In the genomic region with DNA sequence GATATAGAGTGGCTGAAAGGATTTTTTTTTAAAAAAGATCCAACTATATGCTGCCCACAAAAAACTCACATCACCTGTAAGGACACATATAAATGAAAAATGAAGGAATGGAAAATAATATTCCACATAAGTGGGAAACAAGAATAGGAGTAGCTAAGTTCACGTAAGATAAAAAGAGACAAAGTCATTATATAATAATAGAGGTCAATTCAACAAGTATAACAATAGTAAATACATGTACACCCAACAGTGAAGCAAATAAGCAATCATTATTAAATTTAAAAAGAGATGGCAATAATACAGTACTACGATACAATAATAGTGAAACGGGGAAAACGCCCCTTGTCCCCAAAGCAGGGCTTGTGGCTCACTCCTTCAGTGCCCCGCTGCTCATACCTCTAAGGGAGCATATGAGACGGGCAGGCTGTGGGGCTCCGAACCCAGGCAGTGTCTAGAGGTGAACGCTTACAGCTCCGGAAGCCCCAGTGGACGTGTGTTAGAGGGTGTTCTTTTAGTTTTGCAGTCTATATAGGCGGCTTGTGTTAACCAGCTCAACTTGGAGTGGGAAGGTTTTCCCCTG, we compare ENCODE assay signal across 2 cellular contexts.
TF ChIP-seq lines count a peak whose summit lies in the region.

No MANE protein-coding gene starts in this region.

TF ChIP-seq in GM23338, 12 proteins besides CTCF, POLR2A, EP300 and RAD21 (continues in another document):
- TF ChIP-seq, protein P1, sequence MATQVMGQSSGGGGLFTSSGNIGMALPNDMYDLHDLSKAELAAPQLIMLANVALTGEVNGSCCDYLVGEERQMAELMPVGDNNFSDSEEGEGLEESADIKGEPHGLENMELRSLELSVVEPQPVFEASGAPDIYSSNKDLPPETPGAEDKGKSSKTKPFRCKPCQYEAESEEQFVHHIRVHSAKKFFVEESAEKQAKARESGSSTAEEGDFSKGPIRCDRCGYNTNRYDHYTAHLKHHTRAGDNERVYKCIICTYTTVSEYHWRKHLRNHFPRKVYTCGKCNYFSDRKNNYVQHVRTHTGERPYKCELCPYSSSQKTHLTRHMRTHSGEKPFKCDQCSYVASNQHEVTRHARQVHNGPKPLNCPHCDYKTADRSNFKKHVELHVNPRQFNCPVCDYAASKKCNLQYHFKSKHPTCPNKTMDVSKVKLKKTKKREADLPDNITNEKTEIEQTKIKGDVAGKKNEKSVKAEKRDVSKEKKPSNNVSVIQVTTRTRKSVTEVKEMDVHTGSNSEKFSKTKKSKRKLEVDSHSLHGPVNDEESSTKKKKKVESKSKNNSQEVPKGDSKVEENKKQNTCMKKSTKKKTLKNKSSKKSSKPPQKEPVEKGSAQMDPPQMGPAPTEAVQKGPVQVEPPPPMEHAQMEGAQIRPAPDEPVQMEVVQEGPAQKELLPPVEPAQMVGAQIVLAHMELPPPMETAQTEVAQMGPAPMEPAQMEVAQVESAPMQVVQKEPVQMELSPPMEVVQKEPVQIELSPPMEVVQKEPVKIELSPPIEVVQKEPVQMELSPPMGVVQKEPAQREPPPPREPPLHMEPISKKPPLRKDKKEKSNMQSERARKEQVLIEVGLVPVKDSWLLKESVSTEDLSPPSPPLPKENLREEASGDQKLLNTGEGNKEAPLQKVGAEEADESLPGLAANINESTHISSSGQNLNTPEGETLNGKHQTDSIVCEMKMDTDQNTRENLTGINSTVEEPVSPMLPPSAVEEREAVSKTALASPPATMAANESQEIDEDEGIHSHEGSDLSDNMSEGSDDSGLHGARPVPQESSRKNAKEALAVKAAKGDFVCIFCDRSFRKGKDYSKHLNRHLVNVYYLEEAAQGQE (IDR thresholded peaks at IDR 0.05; ENCODE audit: unreplicated experiment), result no peak
- TF ChIP-seq STAT1 (IDR thresholded peaks at IDR 0.05; ENCODE audit: unreplicated experiment) (no peak), CREB1 (CRISPR knock-in tag; IDR thresholded peaks at IDR 0.05; ENCODE audit: low read depth) (no peak), ETS1 (IDR thresholded peaks at IDR 0.05) (no peak), ZNF114 (CRISPR knock-in tag; IDR thresholded peaks at IDR 0.05) (no peak), JUNB (IDR thresholded peaks at IDR 0.05; ENCODE audit: unreplicated experiment) (no peak), POLR2AphosphoS5 (IDR thresholded peaks at IDR 0.05; ENCODE audit: low read depth) (no peak), ZNF462 (CRISPR knock-in tag; IDR thresholded peaks at IDR 0.05) (no peak), EZH2phosphoT487 (IDR thresholded peaks at IDR 0.05; ENCODE audit: unreplicated experiment) (no peak)

TF ChIP-seq in WTC11, 78 proteins besides CTCF, POLR2A, EP300 and RAD21 (continued from another document):
- TF ChIP-seq PRDM15 (CRISPR knock-in tag; IDR thresholded peaks at IDR 0.05), result no peak
- no peak for TF ChIP-seq SP1 (CRISPR knock-in tag; conservative IDR thresholded peaks at IDR 0.05)
- no peak for TF ChIP-seq TCF7 (CRISPR knock-in tag; IDR thresholded peaks at IDR 0.05; ENCODE audit: low read depth)
- TF ChIP-seq MLX (CRISPR knock-in tag; IDR thresholded peaks at IDR 0.05), result no peak
- TF ChIP-seq FOXJ3 (CRISPR knock-in tag; IDR thresholded peaks at IDR 0.05; ENCODE audit: borderline replicate concordance), result no peak
- no peak for TF ChIP-seq NFYB (CRISPR knock-in tag; conservative IDR thresholded peaks at IDR 0.05; ENCODE audit: low read depth)
- TF ChIP-seq NR3C1 (CRISPR knock-in tag; conservative IDR thresholded peaks at IDR 0.05; ENCODE audit: low read depth), result no peak
- no peak for TF ChIP-seq NR2C2 (CRISPR knock-in tag; IDR thresholded peaks at IDR 0.05)
- no peak for TF ChIP-seq ZNF138 (CRISPR knock-in tag; conservative IDR thresholded peaks at IDR 0.05)
- no peak for TF ChIP-seq OVOL2 (CRISPR knock-in tag; IDR thresholded peaks at IDR 0.05; ENCODE audit: borderline replicate concordance)
- no peak for TF ChIP-seq HMGXB4 (CRISPR knock-in tag; IDR thresholded peaks at IDR 0.05)
